ENCODE assay signal across 18 cellular contexts in the genomic region with DNA sequence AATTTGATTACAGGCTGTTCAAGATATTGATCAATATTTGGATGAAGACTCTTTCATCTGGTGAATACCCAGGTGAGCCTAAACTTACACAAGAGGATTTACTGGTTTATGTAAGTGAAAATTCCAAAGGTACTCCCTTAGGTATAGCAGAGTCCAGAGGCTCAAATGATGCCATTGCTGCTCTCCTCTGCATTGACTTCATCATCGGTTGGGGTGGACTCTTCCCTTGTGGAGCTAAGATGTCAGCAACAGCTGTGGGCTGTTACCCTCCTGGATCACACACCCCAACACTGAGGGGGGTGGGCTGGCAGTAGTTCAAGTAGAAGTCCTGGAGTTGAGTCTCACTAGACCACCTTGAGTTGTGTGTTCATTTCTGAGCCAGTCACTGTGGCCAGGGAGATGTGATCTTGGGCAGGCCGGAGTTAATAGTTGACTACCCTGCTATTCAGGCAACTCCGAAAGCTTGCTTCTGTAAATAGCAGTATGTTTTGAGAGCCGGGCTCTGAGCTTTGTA.
DNase-seq lines count a peak whose midpoint lies in the region; ATAC-seq, FAIRE-seq and TF ChIP-seq lines count a peak whose summit lies in the region.
"Had no signal": no experiment of that assay in that cellular context is flagged by ENCODE, and none has a peak within 500 bp of the region (broad histone marks: within the 10 kb centered on the region; RNA-seq: fewer than 3 reads in every experiment).

No MANE protein-coding gene starts in this region.

- no peaks in the 10 kb centered on the region for H3K27me3 ChIP-seq in esophagus muscularis mucosa
- no peaks in the 10 kb centered on the region for H3K27me3 ChIP-seq in HepG2 (ENCODE audit: control insufficient read depth in 1 of 2, insufficient read depth in 2 of 2, low read length in 2 of 2)

- H3K9me3 Mint-ChIP-seq in progenitor cell of endocrine pancreas (ENCODE audit: low read depth) (no peaks in the 10 kb centered on the region), osteocyte (ENCODE audit: unreplicated experiment) (peaks cover 3% of the 10 kb centered on the region)
- H3K9me3 Mint-ChIP-seq: CD8-positive, alpha-beta T cell; HFFc6 had no signal

- no peaks in the 10 kb centered on the region for H3K36me3 Mint-ChIP-seq in progenitor cell of endocrine pancreas (ENCODE audit: insufficient read depth)
- peaks cover 12% of the 10 kb centered on the region for H3K36me3 Mint-ChIP-seq in osteocyte (ENCODE audit: unreplicated experiment)
- H3K36me3 Mint-ChIP-seq: CD14-positive monocyte; CD8-positive, alpha-beta T cell had no signal

- in situ Hi-C loops in HepG2 (cut with HindIII; ENCODE audit: extremely low pct_ligation_motif_present, low pct_unique_long_range_greater_than_20kb) (no loop called here), ACHN (cut with HindIII; ENCODE audit: low pct_ligation_motif_present, low pct_unique_long_range_greater_than_20kb, low sequenced_read_pairs) (no loop called here)

- H3K4me2 ChIP-seq in HepG2 (ENCODE audit: low read depth, low read length): peak overlapping the region; percentile 91

- intact Hi-C loops in esophagus muscularis mucosa (cut with DNase I) (no loop called here), HepG2 (cut with micrococcal nuclease; ENCODE audit: unreplicated experiment) (loop anchor here (10.0 kb wide), 1 partner anchor 121 kb away; no protein-coding TSS in a partner anchor)

- no peaks in the 10 kb centered on the region for H3K79me2 ChIP-seq in HepG2 (ENCODE audit: insufficient read depth, low read length)

- no peak for TF ChIP-seq RAD21 in HepG2 (CRISPR knock-in tag; IDR thresholded peaks at IDR 0.05)

- H3K27ac Mint-ChIP-seq in progenitor cell of endocrine pancreas (peak overlapping the region; percentile 84), osteocyte (ENCODE audit: unreplicated experiment) (no peak overlapping the region)
- H3K27ac Mint-ChIP-seq: CD8-positive, alpha-beta T cell; HFFc6 had no signal

- no peak overlapping the region for H3K4me3 ChIP-seq in esophagus muscularis mucosa
- H3K4me3 ChIP-seq in HepG2 (replicated peaks in 1 of 3; ENCODE audit: insufficient read depth in 1 of 3, low read depth in 2 of 3, low read length in 3 of 3): peak overlapping the region; percentile 9 to 58 (median 30); a peak in 3 of 6 replicates

- FAIRE-seq in D721Med (lab: Jason Lieb, UNC) (peak; percentile 11), HepG2 (lab: Jason Lieb, UNC) (peak; percentile 77), GM12891 (lab: Jason Lieb, UNC) (no peak)
- FAIRE-seq: A204.1, HTR-8/SVneo had no signal

- no peaks in the 10 kb centered on the region for H4K20me1 ChIP-seq in HepG2 (ENCODE audit: insufficient read depth, low read length)

- H3K27ac ChIP-seq in esophagus muscularis mucosa (replicated peaks in 1 of 4): no peak overlapping the region
- H3K27ac ChIP-seq in HepG2 (ENCODE audit: extremely low read length, insufficient read depth, low read length): peak overlapping the region; percentile 74

- POLR2A ChIA-PET in HepG2 (lab: Yijun Ruan, JAX): no interaction called here

- no peaks in the 10 kb centered on the region for H3K27me3 Mint-ChIP-seq in progenitor cell of endocrine pancreas
- no peaks in the 10 kb centered on the region for H3K27me3 Mint-ChIP-seq in osteocyte (ENCODE audit: unreplicated experiment)

- no peak for TF ChIP-seq POLR2A in esophagus muscularis mucosa (IDR thresholded peaks at IDR 0.05; ENCODE audit: low read depth)
- TF ChIP-seq POLR2A in HepG2 (IDR thresholded peaks at IDR 0.05; ENCODE audit: insufficient read depth in 1 of 2, low read depth in 2 of 2, low read length in 2 of 2): no peak
- TF ChIP-seq POLR2A in GM12891 (IDR thresholded peaks at IDR 0.05; ENCODE audit: low read depth, low read length): no peak

- peak overlapping the region; percentile 41 for H3K4me3 Mint-ChIP-seq in progenitor cell of endocrine pancreas (ENCODE audit: low read depth)
- no peak overlapping the region for H3K4me3 Mint-ChIP-seq in osteocyte (ENCODE audit: unreplicated experiment)
- H3K4me3 Mint-ChIP-seq: CD14-positive monocyte; CD8-positive, alpha-beta T cell; HFFc6 had no signal

- CTCF ChIA-PET in HepG2 (lab: Yijun Ruan, JAX; ENCODE audit: low intra/inter-chr PET ratio, low total read pairs): no interaction called here

- no peak overlapping the region for H2AFZ ChIP-seq in HepG2 (ENCODE audit: low read length)

- DNase-seq in D721Med (ENCODE audit: insufficient read length, low spot score): no peak
- DNase-seq in esophagus muscularis mucosa (ENCODE audit: extremely low spot score): peak; percentile 24
- DNase-seq in HepG2 (ENCODE audit: low spot score): peak; percentile 71
- DNase-seq in progenitor cell of endocrine pancreas (ENCODE audit: low spot score, unreplicated experiment): no peak
- no peak for DNase-seq in ACHN
- DNase-seq in NCI-H1436 treated with DMSO at 0.1 percent for 48 hours (lab: John Stamatoyannopoulos, UW): no peak
- no peak for DNase-seq in osteocyte (ENCODE audit: extremely low spot score, unreplicated experiment)
- no peak for DNase-seq in GM12891 (ENCODE audit: insufficient read length, low spot score)
- DNase-seq: CD8-positive, alpha-beta T cell; COR-L47; DMS53; GF-D8; HCEC 1CT; HFFc6; IMR-90 had no signal

- H3K36me3 ChIP-seq in esophagus muscularis mucosa: no peaks in the 10 kb centered on the region
- H3K36me3 ChIP-seq in HepG2 (replicated peaks in 1 of 2; ENCODE audit: control insufficient read depth in 1 of 2, insufficient read depth in 2 of 2, low read length in 2 of 2): no peaks in the 10 kb centered on the region

- H3K4me1 Mint-ChIP-seq in progenitor cell of endocrine pancreas (ENCODE audit: low read depth): peaks cover 34% of the 10 kb centered on the region
- peaks cover 23% of the 10 kb centered on the region for H3K4me1 Mint-ChIP-seq in osteocyte (ENCODE audit: unreplicated experiment)
- H3K4me1 Mint-ChIP-seq: CD14-positive monocyte had no signal

- no peaks in the 10 kb centered on the region for H3K9me3 ChIP-seq in esophagus muscularis mucosa
- H3K9me3 ChIP-seq in HepG2 (ENCODE audit: low read length): no peaks in the 10 kb centered on the region

- no peak for TF ChIP-seq CTCF in D721Med (IDR thresholded peaks at IDR 0.05; ENCODE audit: insufficient read depth, missing control alignments)
- no peak for TF ChIP-seq CTCF in esophagus muscularis mucosa (IDR thresholded peaks at IDR 0.05)
- TF ChIP-seq CTCF in HepG2 (CRISPR knock-in tag; IDR thresholded peaks at IDR 0.05): no peak
- TF ChIP-seq CTCF in progenitor cell of endocrine pancreas (IDR thresholded peaks at IDR 0.05; ENCODE audit: unreplicated experiment): no peak
- no peak for TF ChIP-seq CTCF in osteocyte (IDR thresholded peaks at IDR 0.05)

- no peak overlapping the region for H3K9ac ChIP-seq in HepG2 (ENCODE audit: insufficient read depth, low read depth, low read length)

- TF ChIP-seq EP300 in esophagus muscularis mucosa (IDR thresholded peaks at IDR 0.05) (no peak), HepG2 (IDR thresholded peaks at IDR 0.05; ENCODE audit: low read depth in 2 of 2, low read length in 2 of 2) (peak in 1 of 2 experiments; percentile 52; a peak in 1 of 4 replicates), HepG2 (CRISPR knock-in tag; IDR thresholded peaks at IDR 0.05; ENCODE audit: borderline replicate concordance) (no peak)

- 84% methylated on average over 4 of the region's 4 CpGs for WGBS in esophagus muscularis mucosa
- 0% methylated on average over 3 of the region's 4 CpGs for WGBS in HepG2 (ENCODE audit: low lambda C conversion rate)

- peak; percentile 99 for ATAC-seq in HepG2
- ATAC-seq: CD8-positive, alpha-beta T cell had no signal

- peaks cover 0 to 29% (median 5%) of the 10 kb centered on the region in 4 donors for H3K4me1 ChIP-seq in esophagus muscularis mucosa
- peaks cover 57% of the 10 kb centered on the region for H3K4me1 ChIP-seq in HepG2 (ENCODE audit: insufficient read depth, low read length)

- no TSS peak for BruUV-seq in HepG2 (replicated peaks; lab: Mats Ljungman, UMichigan)

TF ChIP-seq in HepG2, 621 proteins besides CTCF, POLR2A, EP300 and RAD21 (continues in another document):
- TF ChIP-seq SOX6 (IDR thresholded peaks at IDR 0.05): no peak
- peak; percentile 66 for TF ChIP-seq SOX6 (CRISPR knock-in tag; IDR thresholded peaks at IDR 0.05)
- TF ChIP-seq, protein P1, sequence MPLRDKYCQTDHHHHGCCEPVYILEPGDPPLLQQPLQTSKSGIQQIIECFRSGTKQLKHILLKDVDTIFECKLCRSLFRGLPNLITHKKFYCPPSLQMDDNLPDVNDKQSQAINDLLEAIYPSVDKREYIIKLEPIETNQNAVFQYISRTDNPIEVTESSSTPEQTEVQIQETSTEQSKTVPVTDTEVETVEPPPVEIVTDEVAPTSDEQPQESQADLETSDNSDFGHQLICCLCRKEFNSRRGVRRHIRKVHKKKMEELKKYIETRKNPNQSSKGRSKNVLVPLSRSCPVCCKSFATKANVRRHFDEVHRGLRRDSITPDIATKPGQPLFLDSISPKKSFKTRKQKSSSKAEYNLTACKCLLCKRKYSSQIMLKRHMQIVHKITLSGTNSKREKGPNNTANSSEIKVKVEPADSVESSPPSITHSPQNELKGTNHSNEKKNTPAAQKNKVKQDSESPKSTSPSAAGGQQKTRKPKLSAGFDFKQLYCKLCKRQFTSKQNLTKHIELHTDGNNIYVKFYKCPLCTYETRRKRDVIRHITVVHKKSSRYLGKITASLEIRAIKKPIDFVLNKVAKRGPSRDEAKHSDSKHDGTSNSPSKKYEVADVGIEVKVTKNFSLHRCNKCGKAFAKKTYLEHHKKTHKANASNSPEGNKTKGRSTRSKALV (CRISPR knock-in tag; IDR thresholded peaks at IDR 0.05): no peak
- TF ChIP-seq BHLHE40 (IDR thresholded peaks at IDR 0.05; ENCODE audit: low read length): no peak
- no peak for TF ChIP-seq ISX (CRISPR knock-in tag; conservative IDR thresholded peaks at IDR 0.05)

TF ChIP-seq in GM12891, 5 proteins besides CTCF, POLR2A, EP300 and RAD21:
- TF ChIP-seq POLR2AphosphoS5 (IDR thresholded peaks at IDR 0.05; ENCODE audit: low read depth, low read length) (no peak), POU2F2 (IDR thresholded peaks at IDR 0.05; ENCODE audit: low read depth, low read length) (no peak), PAX5 (IDR thresholded peaks at IDR 0.05; ENCODE audit: insufficient read depth, low read length, severe bottlenecking) (no peak), SPI1 (IDR thresholded peaks at IDR 0.05; ENCODE audit: low read depth, low read length) (no peak), TAF1 (IDR thresholded peaks at IDR 0.05; ENCODE audit: low read depth, low read length) (no peak)

Comparison
In these comparisons a context has a peak if more than half of its experiments do, and no peak if none do; other contexts are left out.
1. DNase-seq: peak in esophagus muscularis mucosa (single experiment) and HepG2 (single experiment); none in D721Med (single experiment), progenitor cell of endocrine pancreas (single experiment), ACHN (single experiment), NCI-H1436 treated with DMSO at 0.1 percent for 48 hours (single experiment), osteocyte (single experiment) and GM12891 (single experiment).
2. H3K4me3 ChIP-seq: peak in HepG2 (3 of 3); none in esophagus muscularis mucosa (0 of 4).